ENCODE assay signal across 8 cellular contexts in genomic region chr17:50269477-50270429, GRCh38. TPM values are rescaled to one million over a fixed set of nuclear protein-coding genes. Genes with fewer than 3 reads are reported as not detected.
A peak's percentile ranks its signal among the peaks of the same experiment; 100 is the strongest.
DNase-seq lines count a peak whose midpoint lies in the region; ATAC-seq and TF ChIP-seq lines count a peak whose summit lies in the region.

No MANE protein-coding gene starts in this region.

- no peaks in the 10 kb centered on the region for H3K9me3 ChIP-seq in RWPE2 (ENCODE audit: severe bottlenecking)
- H3K9me3 ChIP-seq in uterus, result no peaks in the 10 kb centered on the region

- ATAC-seq in RWPE2 (ENCODE audit: low read depth) (peak; percentile 54), Right ventricle myocardium superior (ENCODE audit: poor library complexity) (peak; percentile 75), HG03520 (IDR thresholded peaks at IDR 0.05; ENCODE audit: unreplicated experiment) (no peak)

- DNase-seq in EL, result peak; percentile 85
- DNase-seq in HS-5 (ENCODE audit: low read depth), result peak; percentile 49
- DNase-seq in RWPE2 (ENCODE audit: low spot score), result peak; percentile 48
- peak; percentile 69 for DNase-seq in activated naive CD4-positive, alpha-beta T cell treated with Interleukin-2 at 50 U/mL for 16 hours
- DNase-seq in Right ventricle myocardium superior, result peak; percentile 78
- DNase-seq in posterior cingulate gyrus, result peak in 8 of 10 donors; percentile 32 to 89 (median 61)
- DNase-seq in uterus, result peak; percentile 79 to 86

- TF ChIP-seq POLR2A in uterus (IDR thresholded peaks at IDR 0.05), result no peak

- TF ChIP-seq CTCF in RWPE2 (IDR thresholded peaks at IDR 0.05; ENCODE audit: poor library complexity, severe bottlenecking), result peak; percentile 83
- peak; percentile 67 to 88 (median 78) for TF ChIP-seq CTCF in uterus (IDR thresholded peaks at IDR 0.05)

- H3K27ac ChIP-seq in RWPE2 (ENCODE audit: poor library complexity, severe bottlenecking), result no peak overlapping the region
- peak overlapping the region; percentile 92 to 93 for H3K27ac ChIP-seq in uterus

- H3K36me3 ChIP-seq in RWPE2 (ENCODE audit: low read depth), result no peaks in the 10 kb centered on the region
- H3K36me3 ChIP-seq in uterus, result no peaks in the 10 kb centered on the region

- H3K27me3 ChIP-seq in RWPE2 (ENCODE audit: insufficient read depth, poor library complexity, severe bottlenecking) (no peaks in the 10 kb centered on the region), uterus (no peaks in the 10 kb centered on the region)

- no peak overlapping the region for H3K4me3 ChIP-seq in RWPE2 (ENCODE audit: severe bottlenecking)
- no peak overlapping the region for H3K4me3 ChIP-seq in uterus

- intact Hi-C loops in Right ventricle myocardium superior (cut with DNase I) (no loop called here), posterior cingulate gyrus (cut with DNase I) (no loop called here), uterus (cut with DNase I; ENCODE audit: low total_unique reads) (no loop called here)

- peaks cover 16% of the 10 kb centered on the region for H3K4me1 ChIP-seq in RWPE2 (ENCODE audit: insufficient read depth, poor library complexity, severe bottlenecking)
- peaks cover 34% of the 10 kb centered on the region in 2 donors for H3K4me1 ChIP-seq in uterus

RNA-seq across cellular contexts. Expression of gene TMEM92, which starts 4.5 kb away (rescaled TPM):
- total RNA-seq in Right ventricle myocardium superior, result not detected
- under 1 TPM in 2 of 4 donors, not detected in 2; 0.07 to 0.91 TPM for total RNA-seq in uterus
